In the genomic region with DNA sequence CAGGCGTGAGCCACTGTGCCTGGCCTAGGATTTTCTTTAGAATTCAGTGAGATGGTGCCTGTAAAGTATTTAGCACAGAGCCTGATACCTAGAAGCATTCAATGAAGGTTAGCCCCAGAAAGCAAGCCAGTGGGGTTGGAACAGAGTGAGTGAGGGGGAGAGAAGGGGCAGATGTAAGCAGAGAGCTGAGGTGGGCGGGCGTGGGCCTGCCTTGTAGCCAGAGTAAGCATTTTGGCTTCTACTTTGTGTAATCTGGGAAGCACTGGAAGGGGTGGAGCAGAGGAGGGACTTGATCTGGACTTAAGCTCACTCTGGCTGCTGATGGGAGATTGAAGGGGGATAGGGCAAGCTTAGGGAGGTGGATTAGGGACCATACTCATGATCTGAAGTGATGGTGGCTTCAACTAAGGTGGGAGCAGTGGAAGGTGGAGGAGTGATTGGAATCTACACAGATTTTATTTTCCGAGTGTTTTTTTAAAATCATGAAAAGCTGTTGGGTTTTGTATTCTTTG, we compare ENCODE assay signal across 25 cellular contexts. TPM values are rescaled to one million over a fixed set of nuclear protein-coding genes. Genes with fewer than 3 reads are reported as not detected.
DNase-seq lines count a peak whose midpoint lies in the region; ATAC-seq, FAIRE-seq and TF ChIP-seq lines count a peak whose summit lies in the region.
"Had no signal": no experiment of that assay in that cellular context is flagged by ENCODE, and none has a peak within 500 bp of the region (broad histone marks: within the 10 kb centered on the region; RNA-seq: fewer than 3 reads in every experiment).

No MANE protein-coding gene starts in this region.

- no peak for DNase-seq in natural killer cell treated with Interleukin-12 subunit alpha and Interleukin-12 subunit beta and Interleukin-15 and Interleukin-18, amount 100 ng/mL, for 72 hours (ENCODE audit: low spot score)
- DNase-seq in natural killer cell (no peak), NCI-H82 treated with DMSO at 0.1 percent for 48 hours (lab: John Stamatoyannopoulos, UW; ENCODE audit: unreplicated experiment) (peak; percentile 7), GM12878 (ENCODE audit: low read depth, low spot score) (no peak), Right ventricle myocardium superior (no peak), SK-N-DZ (ENCODE audit: low spot score) (no peak)
- DNase-seq: activated B cell treated with CpG ODN at 0.5 μM for 24 hours; activated CD4-positive, alpha-beta memory T cell treated with anti-CD3 and anti-CD28 coated beads for 36 hours; activated naive CD4-positive, alpha-beta T cell treated with anti-CD3 and anti-CD28 coated beads for 36 hours; activated T-cell treated with anti-CD3 and anti-CD28 coated beads for 4 hours; central memory CD4-positive, alpha-beta T cell; dermis blood vessel endothelial cell; glutamatergic neuron; Kasumi-1; kidney glomerular epithelial cell; NCI-H1105; NCI-H2029 treated with DMSO at 0.1 percent for 48 hours; NCI-H446 treated with DMSO at 0.1 percent for 48 hours; ovary; upper lobe of right lung had no signal

- peaks cover 3% of the 10 kb centered on the region for H3K9me3 Mint-ChIP-seq in natural killer cell treated with Interleukin-12 subunit alpha and Interleukin-12 subunit beta and Interleukin-15 and Interleukin-18, amount 100 ng/mL, for 72 hours
- H3K9me3 Mint-ChIP-seq in natural killer cell = no peaks in the 10 kb centered on the region
- H3K9me3 Mint-ChIP-seq: activated B cell treated with CpG ODN at 0.5 μM for 24 hours; activated CD4-positive, alpha-beta memory T cell treated with anti-CD3 and anti-CD28 coated beads for 36 hours; activated naive CD4-positive, alpha-beta T cell treated with anti-CD3 and anti-CD28 coated beads for 36 hours had no signal

- peaks cover 40% of the 10 kb centered on the region for H3K79me2 ChIP-seq in GM12878 (ENCODE audit: control insufficient read depth, insufficient read depth, low read length)

- no TSS peak for BruUV-seq in GM12878 (replicated peaks; lab: Mats Ljungman, UMichigan)

- H3K4me3 ChIP-seq in GM12878 = no peak overlapping the region
- H3K4me3 ChIP-seq: ascending aorta, ovary, right atrium auricular region, upper lobe of right lung had no signal

- no peak overlapping the region for H3K27ac ChIP-seq in GM12878 (ENCODE audit: control insufficient read depth, insufficient read depth)
- H3K27ac ChIP-seq: ascending aorta, ovary, right atrium auricular region, SK-N-MC, upper lobe of right lung had no signal

- no peak for TF ChIP-seq RAD21 in GM12878 (IDR thresholded peaks at IDR 0.05; ENCODE audit: insufficient read depth, low read depth, low read length)

- CTCF ChIA-PET in GM12878 (lab: Yijun Ruan, JAX) = interaction anchor here (0.5 to 5.1 kb wide), 3 partner anchors 11 to 1369 kb away, joined by 3 to 47 read pairs (median 5); no protein-coding TSS in a partner anchor

- no peak for ATAC-seq in natural killer cell treated with Interleukin-12 subunit alpha and Interleukin-12 subunit beta and Interleukin-15 and Interleukin-18, amount 100 ng/mL, for 72 hours
- ATAC-seq in natural killer cell (no peak), GM12878 (no peak), GM18907 (IDR thresholded peaks at IDR 0.05; ENCODE audit: unreplicated experiment) (no peak), Right ventricle myocardium superior (ENCODE audit: poor library complexity) (no peak), HG03097 (IDR thresholded peaks at IDR 0.05; ENCODE audit: low FRiP score, unreplicated experiment) (no peak)
- ATAC-seq: upper lobe of right lung had no signal

- TF ChIP-seq CTCF in natural killer cell (IDR thresholded peaks at IDR 0.05) = no peak
- no peak for TF ChIP-seq CTCF in GM12878 (IDR thresholded peaks at IDR 0.05 in 2 of 3, conservative IDR thresholded peaks at IDR 0.05 in 1 of 3; ENCODE audit: control insufficient read depth in 2 of 3, extremely low read depth in 1 of 3, insufficient read depth in 1 of 3, low read depth in 3 of 3, low read length in 3 of 3)

- H3K27me3 ChIP-seq in GM12878 (replicated peaks in 1 of 2; ENCODE audit: control insufficient read depth in 2 of 2, insufficient read depth in 2 of 2, low read length in 1 of 2) = no peaks in the 10 kb centered on the region
- H3K27me3 ChIP-seq: ascending aorta, ovary, right atrium auricular region, upper lobe of right lung had no signal

- H3K4me3 Mint-ChIP-seq in natural killer cell treated with Interleukin-12 subunit alpha and Interleukin-12 subunit beta and Interleukin-15 and Interleukin-18, amount 100 ng/mL, for 72 hours = peak overlapping the region; percentile 1
- H3K4me3 Mint-ChIP-seq in natural killer cell = no peak overlapping the region
- H3K4me3 Mint-ChIP-seq: activated B cell treated with CpG ODN at 0.5 μM for 24 hours had no signal

- no peak for FAIRE-seq in GM12878 (lab: Jason Lieb, UNC)

- no peak overlapping the region for H3K9ac ChIP-seq in GM12878 (ENCODE audit: control insufficient read depth, insufficient read depth, low read length)

- no peak for TF ChIP-seq EP300 in GM12878 (IDR thresholded peaks at IDR 0.05; ENCODE audit: borderline replicate concordance in 1 of 2, control insufficient read depth in 1 of 2, low read depth in 2 of 2, low read length in 2 of 2)

- H3K4me1 ChIP-seq in GM12878 (ENCODE audit: control insufficient read depth, insufficient read depth, low read length) = peaks cover 19% of the 10 kb centered on the region

- TF ChIP-seq POLR2A in GM12878 (IDR thresholded peaks at IDR 0.05; ENCODE audit: low read depth, low read length) = no peak

- POLR2A ChIA-PET in GM12878 (lab: Charles Lee) = interaction anchor here (1.0 kb wide), 1 partner anchor 578 kb away, joined by 7 read pairs; no protein-coding TSS in a partner anchor

- intact Hi-C loops in natural killer cell (cut with micrococcal nuclease) (no loop called here), GM12878 (cut with micrococcal nuclease; ENCODE audit: unreplicated experiment) (no loop called here), Right ventricle myocardium superior (cut with DNase I) (no loop called here)

- H4K20me1 ChIP-seq in GM12878 (ENCODE audit: control insufficient read depth, insufficient read depth) = no peaks in the 10 kb centered on the region; the same call in 1 of the 2 replicates

- SMC1A ChIA-PET in GM12878 (lab: Charles Lee; ENCODE audit: uncharacterized antibody, unreplicated experiment) = interaction anchor here (1.1 to 1.4 kb wide), 3 partner anchors 10 to 174 kb away, joined by 3 to 4 read pairs (median 3); no protein-coding TSS in a partner anchor

- H3K4me2 ChIP-seq in GM12878 (ENCODE audit: control insufficient read depth, insufficient read depth) = peak overlapping the region; percentile 30; the same call in 1 of the 2 replicates

- WGBS in GM12878 (ENCODE audit: insufficient coverage, insufficient replicate concordance, low lambda C conversion rate, missing lambda C conversion rate) = 98% methylated on average over 4 of the region's 4 CpGs

- H3K27me3 Mint-ChIP-seq in natural killer cell treated with Interleukin-12 subunit alpha and Interleukin-12 subunit beta and Interleukin-15 and Interleukin-18, amount 100 ng/mL, for 72 hours = no peaks in the 10 kb centered on the region
- H3K27me3 Mint-ChIP-seq in natural killer cell (ENCODE audit: low read depth in 2 of 2) = peaks cover 0 to 2% of the 10 kb centered on the region in 2 donors
- H3K27me3 Mint-ChIP-seq: activated B cell treated with CpG ODN at 0.5 μM for 24 hours; activated CD4-positive, alpha-beta memory T cell treated with anti-CD3 and anti-CD28 coated beads for 36 hours had no signal

- H3K27ac Mint-ChIP-seq in natural killer cell treated with Interleukin-12 subunit alpha and Interleukin-12 subunit beta and Interleukin-15 and Interleukin-18, amount 100 ng/mL, for 72 hours = peak overlapping the region in 1 of 2 donors; percentile 47
- H3K27ac Mint-ChIP-seq in natural killer cell = no peak overlapping the region
- H3K27ac Mint-ChIP-seq: activated B cell treated with CpG ODN at 0.5 μM for 24 hours; activated CD4-positive, alpha-beta memory T cell treated with anti-CD3 and anti-CD28 coated beads for 36 hours; activated naive CD4-positive, alpha-beta T cell treated with anti-CD3 and anti-CD28 coated beads for 36 hours had no signal

- H3K36me3 ChIP-seq in GM12878 (ENCODE audit: control insufficient read depth in 2 of 2, insufficient read depth in 2 of 2, low read length in 1 of 2) = peaks cover 4 to 28% of the 10 kb centered on the region in 2 experiments
- H3K36me3 ChIP-seq: ovary had no signal

- RAD21 ChIA-PET in GM12878 (lab: Charles Lee; ENCODE audit: unreplicated experiment) = no interaction called here

- peaks cover 28% of the 10 kb centered on the region for H3K36me3 Mint-ChIP-seq in natural killer cell treated with Interleukin-12 subunit alpha and Interleukin-12 subunit beta and Interleukin-15 and Interleukin-18, amount 100 ng/mL, for 72 hours
- H3K36me3 Mint-ChIP-seq in natural killer cell = peaks cover 23% of the 10 kb centered on the region

- H3K9me3 ChIP-seq in GM12878 (replicated peaks; ENCODE audit: control insufficient read depth, insufficient read depth, low read length) = no peaks in the 10 kb centered on the region
- H3K9me3 ChIP-seq: ascending aorta, ovary, right atrium auricular region, upper lobe of right lung had no signal

- in situ Hi-C loops in GM12878 (cut with MboI) = no loop called here

- H2AFZ ChIP-seq in GM12878 (ENCODE audit: control insufficient read depth, low read depth, low read length) = no peak overlapping the region

- H3K4me1 Mint-ChIP-seq in natural killer cell treated with Interleukin-12 subunit alpha and Interleukin-12 subunit beta and Interleukin-15 and Interleukin-18, amount 100 ng/mL, for 72 hours (ENCODE audit: low read depth in 2 of 2) = peaks cover 34 to 38% of the 10 kb centered on the region in 2 donors
- peaks cover 36 to 49% of the 10 kb centered on the region in 2 donors for H3K4me1 Mint-ChIP-seq in natural killer cell

RNA-seq across cellular contexts. Expression of gene EXOSC2, which starts 2.6 kb away (rescaled TPM):
- total RNA-seq in natural killer cell treated with Interleukin-12 subunit alpha and Interleukin-12 subunit beta and Interleukin-15 and Interleukin-18, amount 100 ng/mL, for 72 hours = 100 to 1,000 TPM in 1 of 2 donors, 10 to 100 TPM in 1; 58.8 to 103 TPM
- total RNA-seq in natural killer cell (10 to 100 TPM; 40.7 to 49.0 (median 47.1) TPM), GM12878 (2014; rRNA removed) (39.3 and 42.9 TPM in 2 replicates), GM12878 (2014; rRNA removed; fragmentation: Illumina TruSeq; extraction: Trizol) (51.7 and 55.0 TPM in 2 replicates), GM12878 (2021) (45.6 and 53.2 TPM in 2 replicates), Right ventricle myocardium superior (10.9 TPM)
- 67.3 and 73.2 TPM in 2 replicates for total RNA-seq in GM12878 (2013; cell fraction: nucleolus; rRNA removed)
- polyA plus RNA-seq in GM12878 (2011; ENCODE audit: low read depth) = 26.7 TPM
- polyA plus RNA-seq in GM12878 (2011; rRNA removed) (47.3 and 54.1 TPM in 2 replicates), GM12878 (2014; fragmentation: Illumina TruSeq; extraction: Trizol) (52.0 and 64.1 TPM in 2 replicates), GM12878 (2014; fragmentation: Nextera tagmentation; extraction: Ambion mirVana) (10 to 100 TPM; 26.3 to 48.8 TPM), GM12878 (2014; rRNA removed) (41.6 and 42.6 TPM in 2 replicates), GM12878 (2016; fragmentation: Nextera tagmentation; extraction: Ambion mirVana) (10 to 100 TPM; 46.6 to 51.7 TPM)
- 40.4 and 42.3 TPM in 2 replicates for polyA plus RNA-seq in GM12878 (2011; cell fraction: cytosol; rRNA removed)
- 37.6 and 43.1 TPM in 2 replicates for polyA plus RNA-seq in GM12878 (2011; cell fraction: nucleus; rRNA removed)
- 23.0 and 23.9 TPM in 2 replicates for polyA plus RNA-seq in GM12878 (2012)
- polyA minus RNA-seq in GM12878 (2011; rRNA and poly(A)+ RNA removed) = 56.5 and 59.0 TPM in 2 replicates
- 11.1 and 20.9 TPM in 2 replicates for polyA minus RNA-seq in GM12878 (2011; cell fraction: cytosol; rRNA and poly(A)+ RNA removed)
- 17.5 and 31.8 TPM in 2 replicates for polyA minus RNA-seq in GM12878 (2011; cell fraction: nucleus; rRNA and poly(A)+ RNA removed)
- 90.2 and 99.1 TPM in 2 replicates for polyA plus RNA-seq in SK-N-DZ (2014; cell fraction: cytosol; rRNA removed)
- 96.0 and 99.5 TPM in 2 replicates for polyA plus RNA-seq in SK-N-DZ (2014; cell fraction: nucleus; rRNA removed)

RNA-seq across cellular contexts. Expression of gene PRDM12, which starts 31.8 kb away (rescaled TPM):
- under 1 TPM in 1 of 2 donors, not detected in 1; 0.39 TPM for total RNA-seq in natural killer cell treated with Interleukin-12 subunit alpha and Interleukin-12 subunit beta and Interleukin-15 and Interleukin-18, amount 100 ng/mL, for 72 hours
- total RNA-seq in natural killer cell = under 1 TPM in 2 of 3 donors, not detected in 1; 0.09 to 0.15 TPM
- not detected in 2 replicates for total RNA-seq in GM12878 (2013; cell fraction: nucleolus; rRNA removed)
- total RNA-seq in GM12878 (2014; rRNA removed) = not detected in 2 replicates
- not detected in 2 replicates for total RNA-seq in GM12878 (2014; rRNA removed; fragmentation: Illumina TruSeq; extraction: Trizol)
- total RNA-seq in GM12878 (2021) = not detected in 2 replicates
- polyA plus RNA-seq in GM12878 (2011; ENCODE audit: low read depth) = not detected
- polyA plus RNA-seq in GM12878 (2011; rRNA removed) = not detected in 2 replicates
- not detected in 2 replicates for polyA plus RNA-seq in GM12878 (2011; cell fraction: cytosol; rRNA removed)
- 0.04 TPM in 1 of 2 replicates, not detected in the other for polyA plus RNA-seq in GM12878 (2011; cell fraction: nucleus; rRNA removed)
- not detected in 2 replicates for polyA plus RNA-seq in GM12878 (2012)
- not detected in 2 replicates for polyA plus RNA-seq in GM12878 (2014; fragmentation: Illumina TruSeq; extraction: Trizol)
- polyA plus RNA-seq in GM12878 (2014; fragmentation: Nextera tagmentation; extraction: Ambion mirVana) = not detected
- not detected in 2 replicates for polyA plus RNA-seq in GM12878 (2014; rRNA removed)
- not detected for polyA plus RNA-seq in GM12878 (2016; fragmentation: Nextera tagmentation; extraction: Ambion mirVana)
- polyA minus RNA-seq in GM12878 (2011; rRNA and poly(A)+ RNA removed) = not detected in 2 replicates
- polyA minus RNA-seq in GM12878 (2011; cell fraction: cytosol; rRNA and poly(A)+ RNA removed) = not detected in 2 replicates
- polyA minus RNA-seq in GM12878 (2011; cell fraction: nucleus; rRNA and poly(A)+ RNA removed) = not detected in 2 replicates
- not detected for total RNA-seq in Right ventricle myocardium superior
- polyA plus RNA-seq in SK-N-DZ (2014; cell fraction: cytosol; rRNA removed) = 0.21 TPM in 1 of 2 replicates, not detected in the other
- 0.08 TPM in 1 of 2 replicates, not detected in the other for polyA plus RNA-seq in SK-N-DZ (2014; cell fraction: nucleus; rRNA removed)
- total RNA-seq: activated B cell treated with CpG ODN at 0.5 μM for 24 hours; activated naive CD4-positive, alpha-beta T cell treated with anti-CD3 and anti-CD28 coated beads for 36 hours; ascending aorta; dermis blood vessel endothelial cell; ovary; right atrium auricular region; upper lobe of right lung had no signal
- polyA plus RNA-seq: ovary had no signal
